8 cellular contexts compared by ENCODE assay signal in genomic region chr2:75710577-75711253, GRCh38. TPM values are rescaled to one million over a fixed set of nuclear protein-coding genes. Genes with fewer than 3 reads are reported as not detected.
DNase-seq lines count a peak whose midpoint lies in the region; ATAC-seq and TF ChIP-seq lines count a peak whose summit lies in the region.

GCFC2 (minus strand) TSS chr2:75710915; CDS start chr2:75710855, 60 bp downstream.

- no peaks in the 10 kb centered on the region for H3K27me3 ChIP-seq in BJ (ENCODE audit: control insufficient read depth, insufficient read depth, low read length)

- POLR2A ChIA-PET in BJ (lab: Charles Lee) = no interaction called here

- CTCF ChIA-PET in BJ (lab: Yijun Ruan, JAX) = interaction anchor here (1.0 to 1.3 kb wide), 2 partner anchors 33 to 73 kb away, joined by 3 read pairs; no protein-coding TSS in a partner anchor

- peak; percentile 89 for ATAC-seq in HG03442 (IDR thresholded peaks at IDR 0.05; ENCODE audit: unreplicated experiment)

- H3K36me3 ChIP-seq in BJ (ENCODE audit: control insufficient read depth, insufficient read depth, low read length) = no peaks in the 10 kb centered on the region

- DNase-seq in BJ (ENCODE audit: low read depth) = peak; percentile 40
- DNase-seq in GM19238 (ENCODE audit: insufficient read length, low spot score) = peak; percentile 83
- peak; percentile 88 for DNase-seq in NCI-H510A treated with DMSO at 0.1 percent for 48 hours (lab: John Stamatoyannopoulos, UW)
- DNase-seq in activated CD4-positive, alpha-beta T cell treated with anti-CD3 and anti-CD28 coated beads for 48 hours = peak; percentile 88
- DNase-seq in coronary artery (ENCODE audit: low spot score) = peak; percentile 89
- peak; percentile 94 for DNase-seq in left kidney (ENCODE audit: low read depth, low spot score)
- DNase-seq in stimulated activated CD4-positive, alpha-beta T cell treated with anti-CD3 and anti-CD28 coated beads, Interleukin-2, amount 100 ng/mL, for 4 hours (ENCODE audit: low read depth) = peak; percentile 79

- peak; percentile 43; the same call in 1 of the 2 replicates for TF ChIP-seq CTCF in BJ (IDR thresholded peaks at IDR 0.05; ENCODE audit: insufficient read depth, low read depth, low read length)
- TF ChIP-seq CTCF in coronary artery (IDR thresholded peaks at IDR 0.05) = peak; percentile 28

- H3K4me3 ChIP-seq in BJ (ENCODE audit: low read depth, low read length) (peak within 1 kb of the TSS; percentile 52), coronary artery (peak within 1 kb of the TSS; percentile 81)

- H3K27ac ChIP-seq in coronary artery = peak within 1 kb of the TSS; percentile 81 to 92

RNA-seq across cellular contexts. Expression of gene GCFC2, which starts in this region (rescaled TPM):
- 6.9 and 11.7 TPM in 2 replicates for polyA plus RNA-seq in BJ (2011; rRNA removed)
- polyA minus RNA-seq in BJ (2011; rRNA and poly(A)+ RNA removed) = 2.3 and 2.5 TPM in 2 replicates

Comparison
In these comparisons a context has a peak if more than half of its experiments do, and no peak if none do; other contexts are left out.
1. Peak in every context shown above with its lines: DNase-seq, ATAC-seq, H3K4me3 ChIP-seq and H3K27ac ChIP-seq.
2. DNase-seq: peak in every context shown above with its lines; median percentile 94 in left kidney; 89 in coronary artery; 88 in NCI-H510A treated with DMSO at 0.1 percent for 48 hours; 88 in activated CD4-positive, alpha-beta T cell treated with anti-CD3 and anti-CD28 coated beads for 48 hours; 83 in GM19238; 79 in stimulated activated CD4-positive, alpha-beta T cell treated with anti-CD3 and anti-CD28 coated beads, Interleukin-2, amount 100 ng/mL, for 4 hours; 40 in BJ.